ENCODE assay signal across 11 cellular contexts in the genomic region with DNA sequence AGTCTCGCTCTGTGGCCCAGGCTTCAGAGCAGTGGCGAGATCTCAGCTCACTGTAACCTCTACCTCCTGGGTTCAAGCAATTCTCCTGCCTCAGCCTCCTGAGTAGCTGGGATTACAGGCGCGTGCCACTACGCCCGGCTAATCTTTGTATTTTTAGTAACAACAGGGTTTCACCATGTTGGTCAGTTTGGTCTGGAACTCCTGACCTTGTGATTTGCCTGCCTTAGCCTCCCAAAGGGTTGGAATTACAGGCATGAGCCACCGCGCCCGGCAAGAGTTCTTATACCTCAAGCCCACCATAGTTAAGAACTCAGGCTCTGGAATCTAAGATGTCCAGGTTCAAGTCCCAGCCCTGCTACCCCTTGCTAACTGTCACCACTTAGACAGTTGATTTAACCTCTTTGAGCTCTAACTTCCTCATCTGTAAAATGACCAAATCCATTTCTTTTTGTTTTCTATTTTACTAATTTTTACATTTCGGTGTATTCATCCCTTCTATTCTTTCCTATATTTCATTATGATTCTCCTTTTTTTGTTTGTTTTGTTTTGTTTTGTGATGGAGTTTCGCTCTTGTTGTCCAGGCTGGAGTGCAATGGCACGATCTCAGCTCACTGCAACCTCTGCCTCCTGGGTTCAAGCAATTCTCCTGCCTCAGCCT.
"Had no signal": no experiment of that assay in that cellular context is flagged by ENCODE, and none has a peak within 500 bp of the region (broad histone marks: within the 10 kb centered on the region; RNA-seq: fewer than 3 reads in every experiment).

No MANE protein-coding gene starts in this region.

- H3K9me3 Mint-ChIP-seq: activated naive CD4-positive, alpha-beta T cell treated with anti-CD3 and anti-CD28 coated beads for 36 hours; activated T-helper 2 cell treated with anti-CD3 and anti-CD28 coated beads, Interferon-gamma antibody, Interleukin-2, Interleukin-4, amounts not matched to agents 10 μg/mL and 5 μg/mL and 100 μg/mL, durations not matched to agents 14 hours and 24 hours and 36 hours; natural killer cell treated with Interleukin-12 subunit alpha and Interleukin-12 subunit beta and Interleukin-15 and Interleukin-18, amount 100 ng/mL, for 72 hours; stimulated activated naive B cell treated with anti-CD40 and anti-IgM and Interleukin-4, amounts not matched to agents 10 μg/mL and 1 μg/mL and 100 μg/mL, for 72 hours had no signal

- H3K36me3 Mint-ChIP-seq: natural killer cell treated with Interleukin-12 subunit alpha and Interleukin-12 subunit beta and Interleukin-15 and Interleukin-18, amount 100 ng/mL, for 72 hours; stimulated activated naive B cell treated with anti-CD40 and anti-IgM and Interleukin-4, amounts not matched to agents 10 μg/mL and 1 μg/mL and 100 μg/mL, for 72 hours had no signal

- H3K27me3 Mint-ChIP-seq: natural killer cell treated with Interleukin-12 subunit alpha and Interleukin-12 subunit beta and Interleukin-15 and Interleukin-18, amount 100 ng/mL, for 72 hours; stimulated activated naive B cell treated with anti-CD40 and anti-IgM and Interleukin-4, amounts not matched to agents 10 μg/mL and 1 μg/mL and 100 μg/mL, for 72 hours had no signal

- ATAC-seq: left lung; natural killer cell treated with Interleukin-12 subunit alpha and Interleukin-12 subunit beta and Interleukin-15 and Interleukin-18, amount 100 ng/mL, for 72 hours; stimulated activated naive B cell treated with anti-CD40 and anti-IgM and Interleukin-4, amounts not matched to agents 10 μg/mL and 1 μg/mL and 100 μg/mL, for 72 hours had no signal

- H3K27ac Mint-ChIP-seq: activated naive CD4-positive, alpha-beta T cell treated with anti-CD3 and anti-CD28 coated beads for 36 hours; activated T-helper 2 cell treated with anti-CD3 and anti-CD28 coated beads, Interferon-gamma antibody, Interleukin-2, Interleukin-4, amounts not matched to agents 10 μg/mL and 5 μg/mL and 100 μg/mL, durations not matched to agents 14 hours and 24 hours and 36 hours had no signal

- H3K4me3 Mint-ChIP-seq: activated naive CD4-positive, alpha-beta T cell treated with anti-CD3 and anti-CD28 coated beads for 36 hours; natural killer cell treated with Interleukin-12 subunit alpha and Interleukin-12 subunit beta and Interleukin-15 and Interleukin-18, amount 100 ng/mL, for 72 hours; stimulated activated naive B cell treated with anti-CD40 and anti-IgM and Interleukin-4, amounts not matched to agents 10 μg/mL and 1 μg/mL and 100 μg/mL, for 72 hours had no signal

- DNase-seq: activated CD4-positive, alpha-beta T cell treated with anti-CD3 and anti-CD28 coated beads, Interleukin-2, amount 50 U/mL, for 4 hours; activated CD4-positive, CD25-positive, alpha-beta regulatory T cell treated with anti-CD3 and anti-CD28 coated beads, Interleukin-2, amount 50 U/mL, for 72 hours; activated naive CD4-positive, alpha-beta T cell treated with anti-CD3 and anti-CD28 coated beads for 36 hours; activated T-cell treated with anti-CD3 and anti-CD28 coated beads for 4 hours; left lung; stimulated activated CD4-positive, alpha-beta T cell treated with anti-CD3 and anti-CD28 coated beads, Interleukin-2, amount 100 ng/mL, for 48 hours; stimulated activated naive B cell treated with anti-CD40 and anti-IgM and Interleukin-4, amounts not matched to agents 10 μg/mL and 1 μg/mL and 100 μg/mL, for 72 hours; T-helper 9 cell; upper lobe of left lung had no signal
